ENCODE assay signal across 18 cellular contexts in genomic region chr14:26526132-26526531, GRCh38.
"Had no signal": no experiment of that assay in that cellular context is flagged by ENCODE, and none has a peak within 500 bp of the region (broad histone marks: within the 10 kb centered on the region; RNA-seq: fewer than 3 reads in every experiment).

No MANE protein-coding gene starts in this region.

- H3K36me3 ChIP-seq: gastrocnemius medialis, heart left ventricle, lower lobe of right lung, right lobe of liver, stomach had no signal

- H3K27me3 ChIP-seq: gastrocnemius medialis, heart left ventricle, right lobe of liver, stomach had no signal

- H3K4me1 ChIP-seq: gastrocnemius medialis, lower lobe of right lung, psoas muscle, right lobe of liver had no signal

- H3K4me3 ChIP-seq: gastrocnemius medialis, heart left ventricle, lower lobe of right lung, psoas muscle, right lobe of liver, stomach had no signal

- H3K9me3 ChIP-seq: gastrocnemius medialis, heart left ventricle, lower lobe of right lung, psoas muscle, right lobe of liver, stomach had no signal

- ATAC-seq: activated CD4-positive, CD25-positive, alpha-beta regulatory T cell treated with anti-CD3 and anti-CD28 coated beads, Interleukin-2, amount 50 U/mL, for 24 hours; gastrocnemius medialis; heart left ventricle; left cardiac atrium; lower lobe of right lung; psoas muscle; right lobe of liver; T-cell had no signal

- DNase-seq: activated CD4-positive, alpha-beta T cell treated with anti-CD3 and anti-CD28 coated beads, Interleukin-2, amount 50 U/mL, for 1 hour; activated CD8-positive, alpha-beta memory T cell treated with anti-CD3 and anti-CD28 coated beads for 24 hours; activated naive CD8-positive, alpha-beta T cell treated with anti-CD3 and anti-CD28 coated beads for 36 hours; aorta; endodermal cell; erythroblast; gastrocnemius medialis; heart left ventricle; left cardiac atrium; lower lobe of right lung; midbrain; psoas muscle; right lobe of liver; stimulated activated CD4-positive, alpha-beta T cell treated with anti-CD3 and anti-CD28 coated beads, Interleukin-1b, Interleukin-23, amount 100 ng/mL, for 48 hours; stomach; T-cell; T-helper 9 cell had no signal

- H3K27ac ChIP-seq: gastrocnemius medialis, heart left ventricle, lower lobe of right lung, psoas muscle, right lobe of liver, stomach had no signal
